Comparison of ENCODE assay signal across 13 cellular contexts in the genomic region with DNA sequence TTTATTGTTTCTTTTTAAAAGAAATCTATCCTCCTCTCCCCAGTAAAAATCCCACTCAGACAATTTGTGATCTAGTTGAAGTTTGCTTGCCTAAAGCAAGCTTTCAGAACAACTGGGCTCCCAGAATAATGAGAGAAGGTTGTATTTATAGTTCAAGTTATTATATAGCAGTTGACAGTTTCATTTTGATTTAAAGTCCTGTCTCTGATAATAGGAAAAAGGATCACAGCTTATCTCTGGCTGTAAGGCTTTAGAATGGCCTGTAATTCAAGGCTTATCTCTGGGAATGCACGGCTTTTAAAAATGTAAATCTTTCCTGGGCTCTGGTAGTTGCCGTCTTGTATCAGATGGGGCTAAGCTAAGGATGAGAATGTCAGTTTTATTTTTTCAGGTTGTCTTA.
DNase-seq lines count a peak whose midpoint lies in the region; ATAC-seq and TF ChIP-seq lines count a peak whose summit lies in the region.
"Had no signal": no experiment of that assay in that cellular context is flagged by ENCODE, and none has a peak within 500 bp of the region (broad histone marks: within the 10 kb centered on the region; RNA-seq: fewer than 3 reads in every experiment).

No MANE protein-coding gene starts in this region.

- 5% methylated on average over 2 of the region's 2 CpGs for WGBS in smooth muscle cell (ENCODE audit: low lambda C conversion rate)

- H3K4me2 ChIP-seq in smooth muscle cell, result peak overlapping the region; percentile 12
- H3K4me2 ChIP-seq: BLaER1 had no signal

- no peaks in the 10 kb centered on the region for H3K4me1 ChIP-seq in HEK293 (ENCODE audit: control insufficient read depth, insufficient read depth, low read length)
- H3K4me1 ChIP-seq in smooth muscle cell (ENCODE audit: low read depth), result peaks cover 21% of the 10 kb centered on the region

- no peak overlapping the region for H2AFZ ChIP-seq in smooth muscle cell (ENCODE audit: low read depth)

- peaks cover 5% of the 10 kb centered on the region for H3F3A ChIP-seq in smooth muscle cell (ENCODE audit: low read depth)

- POLR2A ChIA-PET in HEK293 (lab: Yijun Ruan, JAX), result no interaction called here

- H3K4me3 ChIP-seq in HEK293 (ENCODE audit: low read depth, low read length) (no peak overlapping the region), smooth muscle cell (no peak overlapping the region)
- H3K4me3 ChIP-seq: BLaER1 had no signal

- H3K36me3 ChIP-seq in HEK293 (ENCODE audit: control insufficient read depth in 2 of 2, insufficient read depth in 1 of 2, low read length in 2 of 2) (no peaks in the 10 kb centered on the region), smooth muscle cell (ENCODE audit: low read depth) (no peaks in the 10 kb centered on the region)
- H3K36me3 ChIP-seq: BLaER1 had no signal

- H3K9me3 ChIP-seq in HEK293 (ENCODE audit: control insufficient read depth, insufficient read depth, low read depth, low read length) (no peaks in the 10 kb centered on the region), smooth muscle cell (replicated peaks; ENCODE audit: low read depth) (no peaks in the 10 kb centered on the region)

- no peaks in the 10 kb centered on the region for H4K20me1 ChIP-seq in smooth muscle cell (ENCODE audit: low read depth)
- H4K20me1 ChIP-seq: BLaER1 had no signal

- CTCF ChIA-PET in HEK293 (lab: Yijun Ruan, JAX), result no interaction called here

- peak; percentile 11 for DNase-seq in left kidney (ENCODE audit: low read depth, low spot score)
- no peak for DNase-seq in smooth muscle cell (lab: John Stamatoyannopoulos, UW; ENCODE audit: unreplicated experiment)
- DNase-seq in H4 (ENCODE audit: low spot score), result no peak
- DNase-seq in effector CD8-positive, alpha-beta T cell (lab: John Stamatoyannopoulos, UW), result no peak
- DNase-seq in activated naive CD4-positive, alpha-beta T cell treated with anti-CD3 and anti-CD28 coated beads, Interleukin-2, amount 50 U/mL, for 16 hours, result no peak
- DNase-seq: 8988T; AML-193; CD8-positive, alpha-beta memory T cell; DMS53; HCEC 1CT had no signal

- H3K27ac ChIP-seq in HEK293 (ENCODE audit: extremely low read depth, low read depth, low read length) (no peak overlapping the region), smooth muscle cell (ENCODE audit: low read depth) (no peak overlapping the region)
- H3K27ac ChIP-seq: BLaER1 had no signal

- H3K27me3 ChIP-seq in smooth muscle cell (ENCODE audit: low read depth), result peaks cover 39% of the 10 kb centered on the region
- H3K27me3 ChIP-seq: BLaER1 had no signal

- no peak overlapping the region for H3K9ac ChIP-seq in smooth muscle cell (ENCODE audit: low read depth)
- H3K9ac ChIP-seq: BLaER1 had no signal

- TF ChIP-seq CTCF in HEK293 (tag by site-specific recombination; IDR thresholded peaks at IDR 0.05) (no peak), smooth muscle cell (IDR thresholded peaks at IDR 0.05; ENCODE audit: borderline replicate concordance, insufficient read depth, poor library complexity, severe bottlenecking) (no peak)

- ATAC-seq in SK-N-SH treated with all-trans-retinoic acid at 6 μM for 48 hours, result no peak

- H3K79me2 ChIP-seq in smooth muscle cell (ENCODE audit: low read depth), result no peaks in the 10 kb centered on the region

TF ChIP-seq in HEK293, 187 proteins besides CTCF, POLR2A, EP300 and RAD21:
- TF ChIP-seq TCF7L2 (IDR thresholded peaks at IDR 0.05; ENCODE audit: borderline replicate concordance, low read depth, low read length), result 0 out of 2 replicates have a peak, but pooled peaks have one; percentile 30
- no peak for TF ChIP-seq ZNF837 (tag by site-specific recombination; IDR thresholded peaks at IDR 0.05)
- TF ChIP-seq ZNF843 (tag by site-specific recombination; IDR thresholded peaks at IDR 0.05), result peak; percentile 89
- TF ChIP-seq, protein P1, sequence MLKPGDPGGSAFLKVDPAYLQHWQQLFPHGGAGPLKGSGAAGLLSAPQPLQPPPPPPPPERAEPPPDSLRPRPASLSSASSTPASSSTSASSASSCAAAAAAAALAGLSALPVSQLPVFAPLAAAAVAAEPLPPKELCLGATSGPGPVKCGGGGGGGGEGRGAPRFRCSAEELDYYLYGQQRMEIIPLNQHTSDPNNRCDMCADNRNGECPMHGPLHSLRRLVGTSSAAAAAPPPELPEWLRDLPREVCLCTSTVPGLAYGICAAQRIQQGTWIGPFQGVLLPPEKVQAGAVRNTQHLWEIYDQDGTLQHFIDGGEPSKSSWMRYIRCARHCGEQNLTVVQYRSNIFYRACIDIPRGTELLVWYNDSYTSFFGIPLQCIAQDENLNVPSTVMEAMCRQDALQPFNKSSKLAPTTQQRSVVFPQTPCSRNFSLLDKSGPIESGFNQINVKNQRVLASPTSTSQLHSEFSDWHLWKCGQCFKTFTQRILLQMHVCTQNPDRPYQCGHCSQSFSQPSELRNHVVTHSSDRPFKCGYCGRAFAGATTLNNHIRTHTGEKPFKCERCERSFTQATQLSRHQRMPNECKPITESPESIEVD (tag by site-specific recombination; IDR thresholded peaks at IDR 0.05), result 0 out of 2 replicates have a peak, but pooled peaks have one; percentile 23
- peak; percentile 76 for TF ChIP-seq FEZF1 (tag by site-specific recombination; IDR thresholded peaks at IDR 0.05)

TF ChIP-seq in SK-N-SH treated with all-trans-retinoic acid at 6 μM for 48 hours, 23 proteins besides CTCF, POLR2A, EP300 and RAD21:
- TF ChIP-seq CREB5 (CRISPR knock-in tag; IDR thresholded peaks at IDR 0.05; ENCODE audit: low read depth), result no peak
- TF ChIP-seq ZFP3 (CRISPR knock-in tag; IDR thresholded peaks at IDR 0.05), result no peak
- TF ChIP-seq, protein P2, sequence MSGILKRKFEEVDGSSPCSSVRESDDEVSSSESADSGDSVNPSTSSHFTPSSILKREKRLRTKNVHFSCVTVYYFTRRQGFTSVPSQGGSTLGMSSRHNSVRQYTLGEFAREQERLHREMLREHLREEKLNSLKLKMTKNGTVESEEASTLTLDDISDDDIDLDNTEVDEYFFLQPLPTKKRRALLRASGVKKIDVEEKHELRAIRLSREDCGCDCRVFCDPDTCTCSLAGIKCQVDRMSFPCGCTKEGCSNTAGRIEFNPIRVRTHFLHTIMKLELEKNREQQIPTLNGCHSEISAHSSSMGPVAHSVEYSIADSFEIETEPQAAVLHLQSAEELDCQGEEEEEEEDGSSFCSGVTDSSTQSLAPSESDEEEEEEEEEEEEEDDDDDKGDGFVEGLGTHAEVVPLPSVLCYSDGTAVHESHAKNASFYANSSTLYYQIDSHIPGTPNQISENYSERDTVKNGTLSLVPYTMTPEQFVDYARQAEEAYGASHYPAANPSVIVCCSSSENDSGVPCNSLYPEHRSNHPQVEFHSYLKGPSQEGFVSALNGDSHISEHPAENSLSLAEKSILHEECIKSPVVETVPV (CRISPR knock-in tag; IDR thresholded peaks at IDR 0.05), result no peak
- TF ChIP-seq ISL1 (CRISPR knock-in tag; IDR thresholded peaks at IDR 0.05), result peak; percentile 65
TF ChIP-seq in SK-N-SH treated with all-trans-retinoic acid at 6 μM for 48 hours: peak in this region for 1.
